In genomic region chr21:46324390-46325072, GRCh38 we compare ENCODE assay signal across 8 cellular contexts. TPM values are rescaled to one million over a fixed set of nuclear protein-coding genes. Genes with fewer than 3 reads are reported as not detected.
DNase-seq lines count a peak whose midpoint lies in the region; ATAC-seq, FAIRE-seq and TF ChIP-seq lines count a peak whose summit lies in the region.

No MANE protein-coding gene starts in this region.

- H3K4me3 ChIP-seq in right atrium auricular region, result peak overlapping the region; percentile 96 to 100
- peak overlapping the region; percentile 79 for H3K4me3 ChIP-seq in urinary bladder (ENCODE audit: low read depth, low read length)

- DNase-seq in GM12891 (ENCODE audit: insufficient read length, low spot score) (peak; percentile 86), NCI-H1105 treated with DMSO at 0.1 percent for 48 hours (lab: John Stamatoyannopoulos, UW) (peak; percentile 75), T-helper 1 cell (peak; percentile 82 to 89 (median 85)), amniotic stem cell (lab: John Stamatoyannopoulos, UW) (peak; percentile 55), right atrium auricular region (ENCODE audit: low spot score) (peak; percentile 77), pulmonary artery endothelial cell (ENCODE audit: low read depth, low spot score) (peak; percentile 20)

- peak; percentile 57 for ATAC-seq in HG02678 (IDR thresholded peaks at IDR 0.05; ENCODE audit: unreplicated experiment)

- TF ChIP-seq CTCF in right atrium auricular region (IDR thresholded peaks at IDR 0.05), result peak in 1 of 2 donors; percentile 50

- peaks cover 13% of the 10 kb centered on the region for H3K36me3 ChIP-seq in right atrium auricular region
- no peaks in the 10 kb centered on the region for H3K36me3 ChIP-seq in urinary bladder (ENCODE audit: insufficient read depth)

- no peaks in the 10 kb centered on the region for H3K27me3 ChIP-seq in right atrium auricular region

- peaks cover 0 to 29% of the 10 kb centered on the region in 2 donors for H3K4me1 ChIP-seq in right atrium auricular region
- no peaks in the 10 kb centered on the region for H3K4me1 ChIP-seq in urinary bladder (ENCODE audit: insufficient read depth)

- H3K27ac ChIP-seq in right atrium auricular region (peak overlapping the region; percentile 98), urinary bladder (ENCODE audit: low read depth) (peak overlapping the region; percentile 97)

- FAIRE-seq in GM12891 (lab: Jason Lieb, UNC), result peak; percentile 87

- 0 out of 2 replicates have a peak, but pooled peaks have one; percentile 20 for TF ChIP-seq POLR2A in GM12891 (IDR thresholded peaks at IDR 0.05; ENCODE audit: low read depth, low read length)

- H3K9me3 ChIP-seq in right atrium auricular region, result no peaks in the 10 kb centered on the region

- under 1% methylated on average over 97 of the region's 98 CpGs for WGBS in urinary bladder

TF ChIP-seq in GM12891, 5 proteins besides CTCF, POLR2A, EP300 and RAD21:
- TF ChIP-seq TAF1 (IDR thresholded peaks at IDR 0.05; ENCODE audit: low read depth, low read length), result peak; percentile 96
- no peak for TF ChIP-seq PAX5 (IDR thresholded peaks at IDR 0.05; ENCODE audit: insufficient read depth, low read length, severe bottlenecking)

RNA-seq across cellular contexts. Expression of gene PCNT, which starts 0.6 kb away (rescaled TPM):
- 26.9 TPM for polyA plus RNA-seq in GM12891 (2012; ENCODE audit: low read depth, missing spikeins)
- total RNA-seq in right atrium auricular region (10 to 100 TPM; 31.7 to 40.3 TPM), pulmonary artery endothelial cell (18.1 and 31.5 TPM in 2 replicates), urinary bladder (22.4 TPM)
- polyA plus RNA-seq in urinary bladder, result 15.7 TPM

RNA-seq across cellular contexts. Expression of gene C21orf58, which starts 0.9 kb away (rescaled TPM):
- polyA plus RNA-seq in GM12891 (2012; ENCODE audit: low read depth, missing spikeins), result 7.6 TPM
- under 1 TPM; 0.31 to 0.74 TPM for total RNA-seq in right atrium auricular region
- total RNA-seq in pulmonary artery endothelial cell, result 4.1 and 6.9 TPM in 2 replicates
- 5.2 TPM for total RNA-seq in urinary bladder
- polyA plus RNA-seq in urinary bladder, result 1.5 TPM

RNA-seq across cellular contexts. Expression of gene YBEY, which starts 38.4 kb away (rescaled TPM):
- 20.5 TPM for polyA plus RNA-seq in GM12891 (2012; ENCODE audit: low read depth, missing spikeins)
- total RNA-seq in right atrium auricular region (10 to 100 TPM; 11.0 to 22.1 TPM), pulmonary artery endothelial cell (8.3 and 8.7 TPM in 2 replicates), urinary bladder (10.6 TPM)
- 12.1 TPM for polyA plus RNA-seq in urinary bladder

RNA-seq across cellular contexts. Expression of gene MCM3AP, which starts 39.1 kb away (rescaled TPM):
- 38.5 TPM for polyA plus RNA-seq in GM12891 (2012; ENCODE audit: low read depth, missing spikeins)
- 10 to 100 TPM; 35.7 to 45.4 TPM for total RNA-seq in right atrium auricular region
- total RNA-seq in pulmonary artery endothelial cell, result 87.0 and 95.6 TPM in 2 replicates
- 65.0 TPM for total RNA-seq in urinary bladder
- polyA plus RNA-seq in urinary bladder, result 52.9 TPM

Comparison
In these comparisons a context has a peak if more than half of its experiments do, and no peak if none do; other contexts are left out.
1. Peak in every context shown above with its lines: DNase-seq, ATAC-seq, H3K4me3 ChIP-seq and H3K27ac ChIP-seq.
2. DNase-seq: peak in every context shown above with its lines; median percentile 86 in GM12891; 85 in T-helper 1 cell; 77 in right atrium auricular region; 75 in NCI-H1105 treated with DMSO at 0.1 percent for 48 hours; 55 in amniotic stem cell; 20 in pulmonary artery endothelial cell.